ENCODE assay signal across 16 cellular contexts in the genomic region with DNA sequence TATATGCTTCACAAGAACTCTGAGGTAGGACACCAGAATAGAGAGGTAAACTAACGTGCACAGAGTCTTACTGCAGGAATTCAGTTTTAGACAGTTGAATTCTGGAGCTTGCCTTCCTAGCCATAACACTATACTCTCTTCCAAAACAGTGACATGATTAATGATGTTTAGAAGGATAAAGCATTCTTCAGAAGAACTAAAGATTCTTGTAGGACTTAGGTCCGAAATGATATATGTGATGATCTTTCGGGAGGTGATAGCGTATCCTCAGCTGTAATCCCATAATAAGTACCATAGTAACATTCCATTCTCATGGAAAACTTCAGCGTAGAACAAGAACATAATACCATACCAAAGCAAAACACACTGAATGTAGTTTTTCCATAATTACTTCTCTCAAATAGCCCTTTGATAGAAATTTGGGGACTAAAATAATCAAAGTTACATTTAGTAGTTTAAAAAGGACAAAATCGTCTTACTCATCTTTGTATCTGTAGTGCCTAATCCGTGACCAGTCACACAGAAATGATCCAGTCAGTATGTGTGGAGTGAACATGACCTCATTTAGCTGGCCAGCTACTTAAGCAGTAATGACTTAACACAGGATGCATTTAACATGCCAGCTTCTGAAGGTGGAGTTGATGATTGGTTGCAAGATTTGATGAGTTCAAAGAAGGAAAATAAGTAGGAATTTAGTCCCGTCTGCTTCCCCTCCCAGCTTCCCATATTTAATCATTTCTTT. TPM values are rescaled to one million over a fixed set of nuclear protein-coding genes. Genes with fewer than 3 reads are reported as not detected.
DNase-seq lines count a peak whose midpoint lies in the region; ATAC-seq, FAIRE-seq and TF ChIP-seq lines count a peak whose summit lies in the region.
"Had no signal": no experiment of that assay in that cellular context is flagged by ENCODE, and none has a peak within 500 bp of the region (broad histone marks: within the 10 kb centered on the region; RNA-seq: fewer than 3 reads in every experiment).

No MANE protein-coding gene starts in this region.

- H3K4me1 ChIP-seq in right atrium auricular region (no peaks in the 10 kb centered on the region), testis (no peaks in the 10 kb centered on the region)

- intact Hi-C loops in testis (cut with DNase I; ENCODE audit: low total_unique reads) = no loop called here

- peak; percentile 41 for FAIRE-seq in H54 (lab: Jason Lieb, UNC)

- POLR2A ChIA-PET in AG04450 (lab: Yijun Ruan, JAX) = no interaction called here

- TF ChIP-seq CTCF in AG04450 (IDR thresholded peaks at IDR 0.05; ENCODE audit: low read depth, low read length) = no peak
- no peak for TF ChIP-seq CTCF in brain microvascular endothelial cell (IDR thresholded peaks at IDR 0.05; ENCODE audit: low read depth, low read length, missing control alignments)
- no peak for TF ChIP-seq CTCF in right atrium auricular region (IDR thresholded peaks at IDR 0.05)
- TF ChIP-seq CTCF in testis (IDR thresholded peaks at IDR 0.05) = no peak

- 76 to 85% methylated on average over 8 of the region's 8 CpGs for WGBS in testis, 2 donors

- DNase-seq in AG04450 (ENCODE audit: low read depth, low spot score) (peak; percentile 4), H54 (ENCODE audit: insufficient read length, low spot score) (no peak), brain microvascular endothelial cell (peak; percentile 42), iris pigment epithelial cell (ENCODE audit: low read depth) (peak; percentile 80), NCI-H1930 (lab: John Stamatoyannopoulos, UW) (no peak), right atrium auricular region (ENCODE audit: low spot score) (no peak), testis (no peak)
- DNase-seq: activated CD8-positive, alpha-beta memory T cell treated with anti-CD3 and anti-CD28 coated beads, Interleukin-2, amount 10 ng/mL, durations not matched to agents 7 days and 5 days; cerebellar nuclear complex; DMS 273 treated with DMSO at 0.1 percent for 48 hours; KG1; NCI-H1694; NK-92 treated with Interleukin-12 subunit alpha and Interleukin-12 subunit beta, amount 100 ng/mL, for 24 hours; nucleus accumbens had no signal

- no peaks in the 10 kb centered on the region for H3K9me3 ChIP-seq in AG04450 (ENCODE audit: control insufficient read depth, insufficient read depth, low read length)
- H3K9me3 ChIP-seq in right atrium auricular region = no peaks in the 10 kb centered on the region
- H3K9me3 ChIP-seq in testis = no peaks in the 10 kb centered on the region

- TF ChIP-seq POLR2A in H54 (IDR thresholded peaks at IDR 0.05; ENCODE audit: low read depth, low read length) (no peak), testis (IDR thresholded peaks at IDR 0.05) (no peak)

- H3K27me3 ChIP-seq in AG04450 (ENCODE audit: control insufficient read depth, insufficient read depth, low read length) (no peaks in the 10 kb centered on the region), brain microvascular endothelial cell (replicated peaks) (no peaks in the 10 kb centered on the region), right atrium auricular region (no peaks in the 10 kb centered on the region), testis (no peaks in the 10 kb centered on the region)

- H3K27ac ChIP-seq in AG04450 (ENCODE audit: low read depth, low read length) = no peak overlapping the region
- no peak overlapping the region for H3K27ac ChIP-seq in brain microvascular endothelial cell
- no peak overlapping the region for H3K27ac ChIP-seq in right atrium auricular region
- no peak overlapping the region for H3K27ac ChIP-seq in testis
- H3K27ac ChIP-seq: epithelial cell of prostate had no signal

- CTCF ChIA-PET in AG04450 (lab: Charles Lee) = interaction anchor here (4.6 kb wide), 1 partner anchor 12 kb away, joined by 54 read pairs; no protein-coding TSS in a partner anchor

- in situ Hi-C loops in brain microvascular endothelial cell (cut with HindIII; ENCODE audit: low pct_ligation_motif_present, low sequenced_read_pairs) = no loop called here

- no peak for ATAC-seq in GM18873 (IDR thresholded peaks at IDR 0.05; ENCODE audit: low FRiP score, unreplicated experiment)
- ATAC-seq: activated CD8-positive, alpha-beta memory T cell treated with anti-CD3 and anti-CD28 coated beads, Interleukin-2, amount 10 ng/mL, durations not matched to agents 7 days and 5 days had no signal

- H3K36me3 ChIP-seq in brain microvascular endothelial cell (replicated peaks) (peaks cover 2% of the 10 kb centered on the region), right atrium auricular region (peaks cover 4% of the 10 kb centered on the region), testis (ENCODE audit: low read depth, missing control alignments) (no peaks in the 10 kb centered on the region)

- H3K4me3 ChIP-seq in AG04450 (ENCODE audit: low read depth, low read length) (no peak overlapping the region), brain microvascular endothelial cell (ENCODE audit: low read depth, low read length) (no peak overlapping the region), right atrium auricular region (no peak overlapping the region), testis (no peak overlapping the region)

RNA-seq across cellular contexts. Expression of a gene that starts 38.4 kb away (rescaled TPM):
- polyA plus RNA-seq in AG04450 (2011; rRNA removed) (8.1 and 11.9 TPM in 2 replicates), testis (ENCODE audit: insufficient read depth, low read depth, low replicate concordance) (22.5 TPM)
- 11.6 and 16.6 TPM in 2 replicates for polyA minus RNA-seq in AG04450 (2011; rRNA and poly(A)+ RNA removed)
- total RNA-seq in right atrium auricular region (10 to 100 TPM in 1 of 2 donors, 1 to 10 TPM in 1; 9.4 to 17.1 TPM), testis (10 to 100 TPM; 24.6 to 37.2 TPM)

RNA-seq across cellular contexts. Expression of a gene that starts 38.6 kb away (rescaled TPM):
- polyA plus RNA-seq in AG04450 (2011; rRNA removed) = 31.8 and 42.3 TPM in 2 replicates
- polyA minus RNA-seq in AG04450 (2011; rRNA and poly(A)+ RNA removed) = 18.5 and 29.1 TPM in 2 replicates
- 10 to 100 TPM; 10.5 to 12.3 TPM for total RNA-seq in right atrium auricular region
- 10 to 100 TPM; 37.6 to 43.9 TPM for total RNA-seq in testis
- 27.8 TPM for polyA plus RNA-seq in testis (ENCODE audit: insufficient read depth, low read depth, low replicate concordance)

Comparison
In these comparisons a context has a peak if more than half of its experiments do, and no peak if none do; other contexts are left out.
1. DNase-seq: peak in AG04450 (single experiment), brain microvascular endothelial cell (single experiment) and iris pigment epithelial cell (single experiment); none in H54 (single experiment), NCI-H1930 (0 of 2), right atrium auricular region (single experiment) and testis (single experiment).